30 cellular contexts compared by ENCODE assay signal in the genomic region with DNA sequence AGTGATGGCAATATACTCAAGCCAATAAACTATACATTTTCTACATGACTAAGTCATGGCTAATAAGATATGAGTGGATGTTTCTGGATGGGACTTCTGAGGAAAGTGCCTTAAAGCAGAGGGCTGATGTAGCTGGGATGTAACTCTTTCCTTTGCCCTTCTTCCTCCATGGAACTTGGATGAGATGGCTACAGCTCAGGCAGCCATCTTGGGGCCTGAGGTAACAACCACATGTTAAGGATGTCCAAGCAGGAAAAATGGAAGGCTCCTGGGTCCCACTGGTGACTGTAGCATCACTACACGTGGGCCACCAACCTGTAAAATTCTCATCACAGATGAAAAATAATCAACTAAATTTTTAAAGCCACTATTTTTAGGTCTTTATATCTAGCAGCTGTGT.
"Had no signal": no experiment of that assay in that cellular context is flagged by ENCODE, and none has a peak within 500 bp of the region (broad histone marks: within the 10 kb centered on the region; RNA-seq: fewer than 3 reads in every experiment).

No MANE protein-coding gene starts in this region.

- H3K36me3 Mint-ChIP-seq: naive thymus-derived CD8-positive, alpha-beta T cell had no signal

- FAIRE-seq: islet of Langerhans, kidney, pancreas had no signal

- H3K36me3 ChIP-seq: left lung, lower lobe of right lung, pancreas, prostate gland, stomach, thyroid gland, transverse colon, upper lobe of left lung, vagina had no signal

- H3K4me3 ChIP-seq: hepatocyte, left lung, lower lobe of right lung, pancreas, prostate gland, skin epidermis, stomach, testis, thyroid gland, transverse colon, upper lobe of left lung, vagina had no signal

- H2AFZ ChIP-seq: hepatocyte had no signal

- H3K4me1 ChIP-seq: left lung, lower lobe of right lung, pancreas, prostate gland, stomach, testis, thyroid gland, transverse colon, upper lobe of left lung, vagina had no signal

- H3K27ac Mint-ChIP-seq: immature natural killer cell; stimulated activated naive B cell treated with anti-CD40 and anti-IgM and Interleukin-4, amounts not matched to agents 10 μg/mL and 1 μg/mL and 100 μg/mL, for 72 hours had no signal

- H3K27ac ChIP-seq: hepatocyte, left lung, lower lobe of right lung, pancreas, prostate gland, skin epidermis, stomach, testis, thyroid gland, transverse colon, upper lobe of left lung, vagina had no signal

- H3K4me3 Mint-ChIP-seq: immature natural killer cell; nephron; stimulated activated naive B cell treated with anti-CD40 and anti-IgM and Interleukin-4, amounts not matched to agents 10 μg/mL and 1 μg/mL and 100 μg/mL, for 72 hours had no signal

- H3K27me3 ChIP-seq: hepatocyte, left lung, pancreas, stomach, testis, thyroid gland, transverse colon, upper lobe of left lung, vagina had no signal

- H3K9me3 Mint-ChIP-seq: naive thymus-derived CD8-positive, alpha-beta T cell; nephron had no signal

- H3K9me3 ChIP-seq: left lung, lower lobe of right lung, pancreas, prostate gland, stomach, testis, thyroid gland, transverse colon, upper lobe of left lung, vagina had no signal

- H3K79me2 ChIP-seq: hepatocyte had no signal

- H3K27me3 Mint-ChIP-seq: naive thymus-derived CD8-positive, alpha-beta T cell had no signal

- H3K4me2 ChIP-seq: hepatocyte had no signal

- ATAC-seq: left colon; left lung; lower lobe of right lung; naive thymus-derived CD8-positive, alpha-beta T cell; pancreas; right cardiac atrium; sciatic nerve; stimulated activated naive B cell treated with anti-CD40 and anti-IgM and Interleukin-4, amounts not matched to agents 10 μg/mL and 1 μg/mL and 100 μg/mL, for 72 hours; stimulated activated naive CD8-positive, alpha-beta T cell treated with anti-CD3 and anti-CD28 coated beads, Interleukin-15, Interleukin-2, amounts not matched to agents 100 U/mL and 50 U/mL, for 24 hours had no signal

- DNase-seq: immature natural killer cell; kidney; left colon; left lung; lower lobe of right lung; mammary epithelial cell; mesenchymal stem cell; naive thymus-derived CD8-positive, alpha-beta T cell; pancreas; posterior cingulate gyrus; retina; right cardiac atrium; stimulated activated CD4-positive, alpha-beta T cell treated with anti-CD3 and anti-CD28 coated beads, Interleukin-12 subunit alpha, Interleukin-12 subunit beta, amount 100 ng/mL, for 4 hours; stimulated activated CD4-positive, alpha-beta T cell treated with anti-CD3 and anti-CD28 coated beads, Interleukin-15, amount 100 ng/mL, for 24 hours; stimulated activated CD4-positive, alpha-beta T cell treated with anti-CD3 and anti-CD28 coated beads, Interleukin-2, amount 100 ng/mL, for 24 hours; stimulated activated CD4-positive, alpha-beta T cell treated with anti-CD3 and anti-CD28 coated beads, Interleukin-4, amount 100 ng/mL, for 1 hour; stimulated activated naive B cell treated with anti-CD40 and anti-IgM and Interleukin-4, amounts not matched to agents 10 μg/mL and 1 μg/mL and 100 μg/mL, for 72 hours; stimulated activated naive CD8-positive, alpha-beta T cell treated with anti-CD3 and anti-CD28 coated beads, Interleukin-15, Interleukin-2, amounts not matched to agents 100 U/mL and 50 U/mL, for 24 hours; stomach; testis; thyroid gland; transverse colon; upper lobe of left lung had no signal
